Comparison of ENCODE assay signal across 32 cellular contexts in genomic region chr21:40556442-40556968, GRCh38.
"Had no signal": no experiment of that assay in that cellular context is flagged by ENCODE, and none has a peak within 500 bp of the region (broad histone marks: within the 10 kb centered on the region; RNA-seq: fewer than 3 reads in every experiment).

No MANE protein-coding gene starts in this region.

- H3K4me3 ChIP-seq: ascending aorta, body of pancreas, K562, SJSA1 had no signal

- H3K27me3 ChIP-seq: ascending aorta, body of pancreas, SJSA1 had no signal

- H3K27ac ChIP-seq: ascending aorta, body of pancreas, RWPE1, SJSA1, WERI-Rb-1 had no signal

- H3K27me3 Mint-ChIP-seq: activated CD4-positive, alpha-beta T cell treated with anti-CD3 and anti-CD28 coated beads for 36 hours; activated CD8-positive, alpha-beta T cell treated with anti-CD3 and anti-CD28 coated beads for 36 hours; activated naive CD8-positive, alpha-beta T cell treated with anti-CD3 and anti-CD28 coated beads, Interleukin-2, amount 50 U/mL, for 24 hours; T-helper 17 cell had no signal

- H3K4me1 ChIP-seq: ascending aorta, body of pancreas, SJSA1 had no signal

- H3K4me1 Mint-ChIP-seq: activated CD4-positive, alpha-beta T cell treated with anti-CD3 and anti-CD28 coated beads for 36 hours; activated naive CD8-positive, alpha-beta T cell treated with anti-CD3 and anti-CD28 coated beads, Interleukin-2, amount 50 U/mL, for 24 hours; T-helper 17 cell had no signal

- H3K36me3 ChIP-seq: ascending aorta, SJSA1, WERI-Rb-1 had no signal

- H3K36me3 Mint-ChIP-seq: activated naive CD4-positive, alpha-beta T cell treated with anti-CD3 and anti-CD28 coated beads, Interleukin-2, amount 50 U/mL, for 72 hours had no signal

- H3K27ac Mint-ChIP-seq: activated CD4-positive, alpha-beta T cell treated with anti-CD3 and anti-CD28 coated beads for 36 hours; activated CD8-positive, alpha-beta T cell treated with anti-CD3 and anti-CD28 coated beads for 36 hours; activated naive CD4-positive, alpha-beta T cell treated with anti-CD3 and anti-CD28 coated beads, Interleukin-2, amount 50 U/mL, for 72 hours; activated naive CD8-positive, alpha-beta T cell treated with anti-CD3 and anti-CD28 coated beads, Interleukin-2, amount 50 U/mL, for 24 hours; T-helper 17 cell had no signal

- H3K9me3 ChIP-seq: ascending aorta, body of pancreas, SJSA1 had no signal

- H3K4me3 Mint-ChIP-seq: activated CD4-positive, alpha-beta T cell treated with anti-CD3 and anti-CD28 coated beads for 36 hours; activated CD8-positive, alpha-beta T cell treated with anti-CD3 and anti-CD28 coated beads for 36 hours; activated naive CD8-positive, alpha-beta T cell treated with anti-CD3 and anti-CD28 coated beads, Interleukin-2, amount 50 U/mL, for 24 hours; T-helper 17 cell had no signal

- ATAC-seq: activated CD4-positive, alpha-beta T cell treated with anti-CD3 and anti-CD28 coated beads for 36 hours; activated CD8-positive, alpha-beta T cell treated with anti-CD3 and anti-CD28 coated beads for 36 hours; activated naive CD4-positive, alpha-beta T cell treated with anti-CD3 and anti-CD28 coated beads, Interleukin-2, amount 50 U/mL, for 72 hours; activated naive CD8-positive, alpha-beta T cell treated with anti-CD3 and anti-CD28 coated beads, Interleukin-2, amount 50 U/mL, for 24 hours; body of pancreas; K562; Panc1; SK-N-SH treated with all-trans-retinoic acid at 6 μM for 48 hours; T-helper 17 cell had no signal

- DNase-seq: activated CD4-positive, alpha-beta T cell treated with anti-CD3 and anti-CD28 coated beads for 36 hours; activated CD8-positive, alpha-beta memory T cell treated with anti-CD3 and anti-CD28 coated beads, Interleukin-2, amount 50 U/mL, for 48 hours; activated CD8-positive, alpha-beta T cell treated with anti-CD3 and anti-CD28 coated beads for 36 hours; activated effector memory CD4-positive, alpha-beta T cell treated with anti-CD3 and anti-CD28 coated beads, Interleukin-2, amount 50 U/mL, for 16 hours; activated naive CD4-positive, alpha-beta T cell treated with Interleukin-2 at 50 U/mL for 16 hours; activated naive CD8-positive, alpha-beta T cell treated with anti-CD3 and anti-CD28 coated beads, Interleukin-2, amount 50 U/mL, for 24 hours; activated T-cell treated with anti-CD3 and anti-CD28 coated beads, Interleukin-2, amount 50 U/mL, for 1 hour; amniotic stem cell; body of pancreas; central memory CD4-positive, alpha-beta T cell; Karpas-422; NCI-H1092 treated with DMSO at 0.1 percent for 48 hours; NCI-H1417 treated with DMSO at 0.1 percent for 48 hours; NCI-H1694; NCI-H2029; NCI-H2107; NCI-H345; NCI-H510A; NCI-H526 treated with DMSO at 0.1 percent for 48 hours; NK-92 treated with Interleukin-12 subunit alpha and Interleukin-12 subunit beta, amount 100 ng/mL, for 24 hours; OCI-M1; SHP77; T-helper 17 cell; T-helper 9 cell; WERI-Rb-1 had no signal
